ENCODE assay signal across 22 cellular contexts in genomic region chr10:10332786-10333185, GRCh38.
"Had no signal": no experiment of that assay in that cellular context is flagged by ENCODE, and none has a peak within 500 bp of the region (broad histone marks: within the 10 kb centered on the region; RNA-seq: fewer than 3 reads in every experiment).

No MANE protein-coding gene starts in this region.

- H3K4me1 Mint-ChIP-seq: activated naive CD8-positive, alpha-beta T cell treated with anti-CD3 and anti-CD28 coated beads for 36 hours; activated T-helper 17 cell treated with anti-CD3 and anti-CD28 coated beads, Interleukin-2, amount 50 U/mL, for 72 hours; natural killer cell; stimulated activated naive B cell treated with anti-CD40 and anti-IgM and Interleukin-4, amounts not matched to agents 10 μg/mL and 1 μg/mL and 100 μg/mL, for 72 hours had no signal

- H3K9ac ChIP-seq: parathyroid adenoma had no signal

- H3K36me3 Mint-ChIP-seq: activated naive CD8-positive, alpha-beta T cell treated with anti-CD3 and anti-CD28 coated beads for 36 hours; natural killer cell; stimulated activated naive B cell treated with anti-CD40 and anti-IgM and Interleukin-4, amounts not matched to agents 10 μg/mL and 1 μg/mL and 100 μg/mL, for 72 hours had no signal

- H3K9me3 ChIP-seq: body of pancreas, colonic mucosa, sigmoid colon, spleen, thoracic aorta had no signal

- H3K4me3 ChIP-seq: body of pancreas, colonic mucosa, hepatocyte, sigmoid colon, spleen, thoracic aorta had no signal

- H3K27ac ChIP-seq: body of pancreas, colonic mucosa, foreskin keratinocyte, hepatocyte, parathyroid adenoma, sigmoid colon, spleen, thoracic aorta had no signal

- H3K4me2 ChIP-seq: hepatocyte had no signal

- H3K27me3 Mint-ChIP-seq: stimulated activated naive B cell treated with anti-CD40 and anti-IgM and Interleukin-4, amounts not matched to agents 10 μg/mL and 1 μg/mL and 100 μg/mL, for 72 hours had no signal

- DNase-seq: activated CD4-positive, alpha-beta T cell treated with anti-CD3 and anti-CD28 coated beads for 48 hours; activated CD4-positive, CD25-positive, alpha-beta regulatory T cell; activated CD8-positive, alpha-beta T cell treated with anti-CD3 and anti-CD28 coated beads for 36 hours; activated naive CD4-positive, alpha-beta T cell; activated naive CD8-positive, alpha-beta T cell treated with anti-CD3 and anti-CD28 coated beads for 36 hours; activated T-cell treated with anti-CD3 and anti-CD28 coated beads, Interleukin-2, amount 50 U/mL, for 1 hour; amygdala; body of pancreas; central memory CD4-positive, alpha-beta T cell; colonic mucosa; foreskin keratinocyte; mesendoderm; natural killer cell; sigmoid colon; spleen; stimulated activated CD4-positive, alpha-beta T cell treated with anti-CD3 and anti-CD28 coated beads, Interleukin-4, amount 100 ng/mL, for 4 hours; stimulated activated naive B cell treated with anti-CD40 and anti-IgM and Interleukin-4, amounts not matched to agents 10 μg/mL and 1 μg/mL and 100 μg/mL, for 72 hours had no signal

- H3K27me3 ChIP-seq: body of pancreas, colonic mucosa, foreskin keratinocyte, hepatocyte, sigmoid colon, spleen had no signal

- H3K79me2 ChIP-seq: hepatocyte, parathyroid adenoma had no signal

- H3K27ac Mint-ChIP-seq: activated CD8-positive, alpha-beta T cell treated with anti-CD3 and anti-CD28 coated beads for 36 hours; activated naive CD8-positive, alpha-beta T cell treated with anti-CD3 and anti-CD28 coated beads for 36 hours; activated T-helper 17 cell treated with anti-CD3 and anti-CD28 coated beads, Interleukin-2, amount 50 U/mL, for 72 hours; natural killer cell; stimulated activated naive B cell treated with anti-CD40 and anti-IgM and Interleukin-4, amounts not matched to agents 10 μg/mL and 1 μg/mL and 100 μg/mL, for 72 hours; T-helper 2 cell treated with Interferon-gamma antibody and Interleukin-4, amounts not matched to agents 5 μg/mL and 100 μg/mL, for 36 hours had no signal

- H2AFZ ChIP-seq: hepatocyte, parathyroid adenoma had no signal

- ATAC-seq: activated CD8-positive, alpha-beta T cell treated with anti-CD3 and anti-CD28 coated beads for 36 hours; activated T-helper 17 cell treated with anti-CD3 and anti-CD28 coated beads, Interleukin-2, amount 50 U/mL, for 72 hours; body of pancreas; foreskin keratinocyte; natural killer cell; stimulated activated naive B cell treated with anti-CD40 and anti-IgM and Interleukin-4, amounts not matched to agents 10 μg/mL and 1 μg/mL and 100 μg/mL, for 72 hours had no signal

- H3K4me3 Mint-ChIP-seq: activated CD8-positive, alpha-beta T cell treated with anti-CD3 and anti-CD28 coated beads for 36 hours; activated naive CD8-positive, alpha-beta T cell treated with anti-CD3 and anti-CD28 coated beads for 36 hours; activated T-helper 17 cell treated with anti-CD3 and anti-CD28 coated beads, Interleukin-2, amount 50 U/mL, for 72 hours; natural killer cell; stimulated activated naive B cell treated with anti-CD40 and anti-IgM and Interleukin-4, amounts not matched to agents 10 μg/mL and 1 μg/mL and 100 μg/mL, for 72 hours; T-helper 2 cell treated with Interferon-gamma antibody and Interleukin-4, amounts not matched to agents 5 μg/mL and 100 μg/mL, for 36 hours had no signal

- H3K9me3 Mint-ChIP-seq: activated CD8-positive, alpha-beta T cell treated with anti-CD3 and anti-CD28 coated beads for 36 hours; activated naive CD8-positive, alpha-beta T cell treated with anti-CD3 and anti-CD28 coated beads for 36 hours; activated T-helper 17 cell treated with anti-CD3 and anti-CD28 coated beads, Interleukin-2, amount 50 U/mL, for 72 hours; natural killer cell; stimulated activated naive B cell treated with anti-CD40 and anti-IgM and Interleukin-4, amounts not matched to agents 10 μg/mL and 1 μg/mL and 100 μg/mL, for 72 hours; T-helper 2 cell treated with Interferon-gamma antibody and Interleukin-4, amounts not matched to agents 5 μg/mL and 100 μg/mL, for 36 hours had no signal

- H3K36me3 ChIP-seq: colonic mucosa, sigmoid colon, spleen, thoracic aorta had no signal

- H3K4me1 ChIP-seq: body of pancreas, colonic mucosa, foreskin keratinocyte, parathyroid adenoma, sigmoid colon, spleen had no signal
